Comparison of ENCODE assay signal across 1 cellular context in the genomic region with DNA sequence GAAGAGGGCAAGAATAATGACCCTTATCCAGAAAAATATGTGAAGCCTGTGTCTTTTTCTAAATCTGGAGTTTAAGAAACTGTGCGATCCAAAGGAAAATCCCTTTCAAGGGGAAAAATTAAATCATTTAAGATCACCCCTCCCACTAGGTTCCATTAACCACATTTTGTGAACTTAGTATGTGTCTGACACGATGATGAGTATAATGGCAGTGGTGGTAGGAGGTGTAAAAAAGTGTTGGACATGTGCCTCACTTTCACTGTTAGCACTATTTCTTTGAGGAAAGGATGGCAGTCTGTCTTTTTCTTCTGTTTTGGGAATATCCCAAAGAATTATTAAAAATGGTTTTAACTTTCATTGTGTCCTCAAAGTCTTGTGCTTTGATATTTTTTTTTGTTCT.
TF ChIP-seq lines count a peak whose summit lies in the region.

No MANE protein-coding gene starts in this region.

TF ChIP-seq in HCT116, 20 proteins besides CTCF, POLR2A, EP300 and RAD21:
- no peak for TF ChIP-seq SIN3A (IDR thresholded peaks at IDR 0.05; ENCODE audit: low read depth)
- TF ChIP-seq EZH2phosphoT487 (IDR thresholded peaks at IDR 0.05; ENCODE audit: borderline replicate concordance): no peak
- no peak for TF ChIP-seq SP1 (IDR thresholded peaks at IDR 0.05; ENCODE audit: low read depth)
- TF ChIP-seq TCF7L2 (IDR thresholded peaks at IDR 0.05; ENCODE audit: borderline replicate concordance, extremely low read depth, insufficient read depth, insufficient read length): no peak
